8 cellular contexts compared by ENCODE assay signal in the genomic region with DNA sequence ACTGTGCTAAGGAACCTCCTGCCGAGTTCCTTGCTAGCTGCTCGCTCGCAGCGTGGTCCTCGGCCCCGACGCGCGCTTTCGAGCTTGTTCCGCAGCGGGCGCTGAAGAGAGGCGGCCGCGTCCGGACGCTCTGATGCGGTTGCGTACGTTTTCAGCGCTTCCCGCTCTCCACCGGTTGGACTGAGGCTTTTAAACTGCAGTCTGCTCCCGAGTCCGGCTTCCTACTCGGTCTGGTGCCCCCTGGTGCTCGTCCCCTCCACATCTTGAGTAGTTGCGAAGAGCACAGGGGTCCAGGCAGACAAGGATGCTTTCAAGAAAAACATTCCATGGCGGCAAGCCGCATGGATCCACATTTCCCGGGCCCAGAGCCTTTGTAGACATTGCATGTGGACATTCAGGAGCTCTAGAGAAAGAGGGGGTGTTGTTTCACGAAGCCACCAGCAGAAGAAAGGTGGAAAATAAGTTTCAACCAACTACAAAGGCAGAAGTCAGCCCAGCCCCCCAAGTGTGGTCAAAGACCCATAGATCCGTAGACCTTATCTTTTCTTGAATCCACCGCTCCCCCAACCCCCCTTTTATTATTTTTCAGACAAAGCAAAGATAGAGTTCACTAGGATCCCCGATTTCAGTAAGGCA. TPM values are rescaled to one million over a fixed set of nuclear protein-coding genes. Genes with fewer than 3 reads are reported as not detected.
DNase-seq lines count a peak whose midpoint lies in the region; ATAC-seq, FAIRE-seq and TF ChIP-seq lines count a peak whose summit lies in the region.

No MANE protein-coding gene starts in this region.

- no peaks in the 10 kb centered on the region for H3K9me3 Mint-ChIP-seq in astrocyte (ENCODE audit: unreplicated experiment)

- H3K4me3 ChIP-seq in astrocyte (ENCODE audit: insufficient read depth, low read depth, low read length) = peak overlapping the region; percentile 57
- peak overlapping the region; percentile 30 for H3K4me3 ChIP-seq in hepatocyte
- peak overlapping the region; percentile 76 for H3K4me3 ChIP-seq in rectal smooth muscle tissue (ENCODE audit: low read length)
- peak overlapping the region; percentile 13 to 30 for H3K4me3 ChIP-seq in aorta (ENCODE audit: low read length in 2 of 2)

- H3K27me3 ChIP-seq in astrocyte (ENCODE audit: insufficient read depth, low read length) = no peaks in the 10 kb centered on the region
- H3K27me3 ChIP-seq in hepatocyte = no peaks in the 10 kb centered on the region
- no peaks in the 10 kb centered on the region for H3K27me3 ChIP-seq in rectal smooth muscle tissue (ENCODE audit: control insufficient read depth, insufficient read depth, low read length)
- H3K27me3 ChIP-seq in aorta (ENCODE audit: control insufficient read depth in 1 of 2, insufficient read depth in 2 of 2, low read length in 1 of 2) = no peaks in the 10 kb centered on the region

- peak; percentile 17 for FAIRE-seq in astrocyte (lab: Jason Lieb, UNC)

- H3K36me3 ChIP-seq in astrocyte (ENCODE audit: insufficient read depth, low read length) = no peaks in the 10 kb centered on the region
- H3K36me3 ChIP-seq in hepatocyte (replicated peaks; ENCODE audit: insufficient read depth, low read depth) = no peaks in the 10 kb centered on the region
- H3K36me3 ChIP-seq in rectal smooth muscle tissue (ENCODE audit: control insufficient read depth, insufficient read depth, low read length) = no peaks in the 10 kb centered on the region
- no peaks in the 10 kb centered on the region for H3K36me3 ChIP-seq in aorta (ENCODE audit: control insufficient read depth in 1 of 2, insufficient read depth in 2 of 2, low read length in 1 of 2)

- H3K4me3 Mint-ChIP-seq in astrocyte (ENCODE audit: unreplicated experiment) = no peak overlapping the region

- H4K20me1 ChIP-seq in astrocyte (ENCODE audit: insufficient read depth, low read length) (peaks cover 29% of the 10 kb centered on the region), hepatocyte (ENCODE audit: insufficient read depth, poor library complexity, severe bottlenecking) (peaks cover 31% of the 10 kb centered on the region)

- in situ Hi-C loops in GM13976 (cut with MboI; ENCODE audit: low sequenced_read_pairs, unreplicated experiment) = no loop called here

- DNase-seq in GM13976 (ENCODE audit: low spot score) (peak; percentile 81), NCI-H1694 (lab: John Stamatoyannopoulos, UW) (peak; percentile 96), T-helper 2 cell (peak; percentile 46 to 97 (median 77)), astrocyte (ENCODE audit: low read depth) (peak; percentile 92), hepatocyte (ENCODE audit: low spot score) (peak; percentile 96), aorta (peak; percentile 96 to 98)

- under 1% methylated on average over 36 of the region's 36 CpGs for WGBS in hepatocyte (ENCODE audit: low lambda C conversion rate, missing lambda C conversion rate)
- 0% methylated on average over 36 of the region's 36 CpGs for WGBS in aorta, 2 donors

- no peaks in the 10 kb centered on the region for H3K27me3 Mint-ChIP-seq in astrocyte (ENCODE audit: low read depth, unreplicated experiment)

- no peak overlapping the region for H3K27ac Mint-ChIP-seq in astrocyte (ENCODE audit: unreplicated experiment)

- ATAC-seq in HG02852 (IDR thresholded peaks at IDR 0.05; ENCODE audit: unreplicated experiment) (peak; percentile 42), aorta (ENCODE audit: low FRiP score) (peak; percentile 84)

- peaks cover 5% of the 10 kb centered on the region for H3K36me3 Mint-ChIP-seq in astrocyte (ENCODE audit: low read depth, unreplicated experiment)

- no peaks in the 10 kb centered on the region for H3K9me3 ChIP-seq in astrocyte (ENCODE audit: insufficient read depth, low read depth, low read length)
- no peaks in the 10 kb centered on the region for H3K9me3 ChIP-seq in hepatocyte (ENCODE audit: low read depth)
- no peaks in the 10 kb centered on the region for H3K9me3 ChIP-seq in aorta (ENCODE audit: control insufficient read depth, low read length)

- H3K79me2 ChIP-seq in astrocyte (ENCODE audit: insufficient read depth, low read length) (peaks cover 36% of the 10 kb centered on the region), hepatocyte (peaks cover 33% of the 10 kb centered on the region)

- H3K4me1 ChIP-seq in astrocyte (ENCODE audit: insufficient read depth, low read length) (peaks cover 22% of the 10 kb centered on the region), hepatocyte (ENCODE audit: insufficient read depth) (peaks cover 8% of the 10 kb centered on the region), rectal smooth muscle tissue (ENCODE audit: control insufficient read depth, insufficient read depth, low read length) (peaks cover 8% of the 10 kb centered on the region), aorta (ENCODE audit: control insufficient read depth in 1 of 2, insufficient read depth in 2 of 2, low read length in 2 of 2) (no peaks in the 10 kb centered on the region)

- peaks cover 9% of the 10 kb centered on the region for H3K4me1 Mint-ChIP-seq in astrocyte (ENCODE audit: low read depth, unreplicated experiment)

- H3K27ac ChIP-seq in astrocyte (ENCODE audit: low read depth, low read length) (peak overlapping the region; percentile 60), hepatocyte (peak overlapping the region; percentile 84), rectal smooth muscle tissue (ENCODE audit: low read depth, low read length) (peak overlapping the region; percentile 81), aorta (ENCODE audit: low read depth in 1 of 2, low read length in 2 of 2) (peak overlapping the region; percentile 9 to 49)

- peak overlapping the region; percentile 65 for H3K9ac ChIP-seq in astrocyte (ENCODE audit: low read length)
- H3K9ac ChIP-seq in rectal smooth muscle tissue (ENCODE audit: low read length) = no peak overlapping the region

- TF ChIP-seq CTCF in GM13976 (IDR thresholded peaks at IDR 0.05; ENCODE audit: borderline replicate concordance, control extremely low read depth, extremely low read depth, insufficient read depth, missing control alignments) (peak; percentile 67), astrocyte (IDR thresholded peaks at IDR 0.05; ENCODE audit: insufficient read depth, low read depth, low read length) (peak; percentile 65), hepatocyte (IDR thresholded peaks at IDR 0.05; ENCODE audit: poor library complexity) (peak; percentile 89)

- no peaks in the 10 kb centered on the region for H3K9me2 ChIP-seq in hepatocyte (replicated peaks; ENCODE audit: insufficient read depth)

- H2AFZ ChIP-seq in astrocyte (ENCODE audit: low read depth, low read length) (peak overlapping the region; percentile 82), hepatocyte (peak overlapping the region; percentile 79)

- intact Hi-C loops in aorta (cut with DNase I) = loop anchor here (2.0 to 5.0 kb wide), 5 partner anchors 56 to 196 kb away; a partner anchor contains a TSS

- H3K4me2 ChIP-seq in astrocyte (ENCODE audit: low read length) = peak overlapping the region; percentile 82
- H3K4me2 ChIP-seq in hepatocyte = peak overlapping the region; percentile 81

RNA-seq across cellular contexts. Expression of a gene that starts 1.1 kb away (rescaled TPM):
- total RNA-seq in astrocyte (157 and 179 TPM in 2 replicates), hepatocyte (62.6 and 63.7 TPM in 2 replicates), aorta (100 to 1,000 TPM; 182 to 226 TPM)
- polyA plus RNA-seq in hepatocyte (51.2 and 58.5 TPM in 2 replicates), aorta (10 to 100 TPM; 22.3 to 30.4 TPM)

Comparison
In these comparisons a context has a peak if more than half of its experiments do, and no peak if none do; other contexts are left out.
1. Peak in every context shown above with its lines: DNase-seq, ATAC-seq, H3K4me3 ChIP-seq and H3K27ac ChIP-seq.
2. H3K27ac ChIP-seq: peak in every context shown above with its lines; median percentile 84 in hepatocyte; 81 in rectal smooth muscle tissue; 60 in astrocyte; 29 in aorta.
3. H3K4me3 ChIP-seq: peak in every context shown above with its lines; median percentile 76 in rectal smooth muscle tissue; 57 in astrocyte; 30 in hepatocyte; 22 in aorta.